18 cellular contexts compared by ENCODE assay signal in genomic region chr4:80425701-80426100, GRCh38.
A peak's percentile ranks its signal among the peaks of the same experiment; 100 is the strongest.
DNase-seq lines count a peak whose midpoint lies in the region; ATAC-seq and TF ChIP-seq lines count a peak whose summit lies in the region.
"Had no signal": no experiment of that assay in that cellular context is flagged by ENCODE, and none has a peak within 500 bp of the region (broad histone marks: within the 10 kb centered on the region; RNA-seq: fewer than 3 reads in every experiment).

No MANE protein-coding gene starts in this region.

- H3K36me3 Mint-ChIP-seq in neural progenitor cell: no peaks in the 10 kb centered on the region
- H3K36me3 Mint-ChIP-seq: CD14-positive monocyte; CD8-positive, alpha-beta T cell had no signal

- peaks cover 3% of the 10 kb centered on the region for H3K27me3 Mint-ChIP-seq in neural progenitor cell (ENCODE audit: insufficient read depth, low read depth)

- intact Hi-C loops in mucosa of descending colon (cut with DNase I, micrococcal nuclease): no loop called here

- no peaks in the 10 kb centered on the region for H3K36me3 ChIP-seq in mucosa of descending colon (ENCODE audit: low read depth)
- no peaks in the 10 kb centered on the region for H3K36me3 ChIP-seq in neural progenitor cell

- no peak overlapping the region for H3K9ac ChIP-seq in neural progenitor cell

- H3K27me3 ChIP-seq in neural progenitor cell: no peaks in the 10 kb centered on the region

- TF ChIP-seq CTCF in mucosa of descending colon (IDR thresholded peaks at IDR 0.05) (no peak), neural progenitor cell (IDR thresholded peaks at IDR 0.05) (no peak)

- H3K27ac Mint-ChIP-seq in neural progenitor cell: no peak overlapping the region
- H3K27ac Mint-ChIP-seq: CD14-positive monocyte; CD8-positive, alpha-beta T cell; GM23338 had no signal

- H3K4me3 ChIP-seq in mucosa of descending colon (no peak overlapping the region), neural progenitor cell (no peak overlapping the region)
- H3K4me3 ChIP-seq: GM23338 had no signal

- no peaks in the 10 kb centered on the region for H3K79me2 ChIP-seq in neural progenitor cell (ENCODE audit: low read depth)

- no peak overlapping the region for H3K4me2 ChIP-seq in neural progenitor cell
- H3K4me2 ChIP-seq: GM23338 had no signal

- no peaks in the 10 kb centered on the region for H4K20me1 ChIP-seq in neural progenitor cell (ENCODE audit: low read depth)

- no peaks in the 10 kb centered on the region for H3K9me3 Mint-ChIP-seq in neural progenitor cell
- H3K9me3 Mint-ChIP-seq: CD14-positive monocyte; CD8-positive, alpha-beta T cell; GM23338 had no signal

- DNase-seq in NCI-H2081 (lab: John Stamatoyannopoulos, UW): peak; percentile 2 to 35
- DNase-seq in NCI-H2081 treated with DMSO at 0.1 percent for 48 hours (lab: John Stamatoyannopoulos, UW): no peak
- DNase-seq in NCI-H69 (lab: John Stamatoyannopoulos, UW): peak; percentile 38
- no peak for DNase-seq in mucosa of descending colon
- no peak for DNase-seq in neural progenitor cell (ENCODE audit: low spot score)
- no peak for DNase-seq in stimulated activated CD4-positive, alpha-beta T cell treated with anti-CD3 and anti-CD28 coated beads, Interleukin-4, amount 100 ng/mL, for 4 hours
- DNase-seq in NCI-H2107 (lab: John Stamatoyannopoulos, UW): no peak
- DNase-seq: CD8-positive, alpha-beta T cell; COR-L47; DMS153; DMS79 treated with DMSO at 0.1 percent for 48 hours; EL; H7 had no signal

- peak; percentile 43 for ATAC-seq in mucosa of descending colon
- no peak for ATAC-seq in HG02973 (IDR thresholded peaks at IDR 0.05; ENCODE audit: unreplicated experiment)
- ATAC-seq: CD8-positive, alpha-beta T cell; GM23338 had no signal

- no peaks in the 10 kb centered on the region for H3K4me1 Mint-ChIP-seq in neural progenitor cell
- H3K4me1 Mint-ChIP-seq: CD14-positive monocyte had no signal

- no peaks in the 10 kb centered on the region for H3F3A ChIP-seq in neural progenitor cell (ENCODE audit: low read depth)

- H3K9me3 ChIP-seq in mucosa of descending colon (no peaks in the 10 kb centered on the region), neural progenitor cell (ENCODE audit: low read depth) (no peaks in the 10 kb centered on the region)

- no peak overlapping the region for H3K4me3 Mint-ChIP-seq in neural progenitor cell
- H3K4me3 Mint-ChIP-seq: CD14-positive monocyte; CD8-positive, alpha-beta T cell; GM23338 had no signal

- peak overlapping the region; percentile 29 for H2AFZ ChIP-seq in neural progenitor cell (replicated peaks)
- H2AFZ ChIP-seq: GM23338 had no signal

- H3K4me1 ChIP-seq in mucosa of descending colon (ENCODE audit: low read depth): no peaks in the 10 kb centered on the region
- no peaks in the 10 kb centered on the region for H3K4me1 ChIP-seq in neural progenitor cell

- H3K27ac ChIP-seq in neural progenitor cell: no peak overlapping the region
- H3K27ac ChIP-seq: 22Rv1, HL-60 had no signal

Comparison
In these comparisons a context has a peak if more than half of its experiments do, and no peak if none do; other contexts are left out.
1. DNase-seq: peak in NCI-H2081 (2 of 2) and NCI-H69 (single experiment); none in NCI-H2081 treated with DMSO at 0.1 percent for 48 hours (single experiment), mucosa of descending colon (0 of 3), neural progenitor cell (single experiment), stimulated activated CD4-positive, alpha-beta T cell treated with anti-CD3 and anti-CD28 coated beads, Interleukin-4, amount 100 ng/mL, for 4 hours (0 of 2) and NCI-H2107 (single experiment).